In genomic region chr2:36456227-36456788, GRCh38 we compare ENCODE assay signal across 8 cellular contexts.
DNase-seq lines count a peak whose midpoint lies in the region; FAIRE-seq and TF ChIP-seq lines count a peak whose summit lies in the region.
"Had no signal": no experiment of that assay in that cellular context is flagged by ENCODE, and none has a peak within 500 bp of the region (broad histone marks: within the 10 kb centered on the region; RNA-seq: fewer than 3 reads in every experiment).

No MANE protein-coding gene starts in this region.

- no peak for TF ChIP-seq EP300 in transverse colon (IDR thresholded peaks at IDR 0.05; ENCODE audit: low read depth)

- BruUV-seq in endothelial cell of umbilical vein (replicated peaks; lab: Mats Ljungman, UMichigan): no TSS peak

- H4K20me1 ChIP-seq in endothelial cell of umbilical vein (replicated peaks; ENCODE audit: control insufficient read depth, extremely low read depth, insufficient read depth, low read length): no peaks in the 10 kb centered on the region

- no peaks in the 10 kb centered on the region for H3K9me3 Mint-ChIP-seq in mesothelial cell of epicardium
- no peaks in the 10 kb centered on the region for H3K9me3 Mint-ChIP-seq in activated T-helper 1 cell treated with anti-CD3 and anti-CD28 coated beads, Interleukin-12 subunit alpha, Interleukin-12 subunit beta, Interleukin-2, Interleukin-4 antibody, amounts not matched to agents 30 ng/mL and 10 ng/mL and 1 ng/mL, durations not matched to agents 14 hours and 24 hours and 36 hours

- peak; percentile 17 to 59 (median 51) for DNase-seq in Peyer's patch
- peak; percentile 87 for DNase-seq in endothelial cell of umbilical vein (ENCODE audit: low read depth, low spot score)
- DNase-seq in mesothelial cell of epicardium (ENCODE audit: low spot score in 2 of 2, unreplicated experiment in 2 of 2): no peak
- peak; percentile 55 for DNase-seq in transverse colon
- DNase-seq in NCI-H1436 treated with DMSO at 0.1 percent for 48 hours (lab: John Stamatoyannopoulos, UW): no peak
- no peak for DNase-seq in stimulated activated CD4-positive, alpha-beta T cell treated with anti-CD3 and anti-CD28 coated beads, Interleukin-15, amount 100 ng/mL, for 24 hours
- no peak for DNase-seq in activated T-helper 1 cell treated with anti-CD3 and anti-CD28 coated beads, Interleukin-12 subunit alpha, Interleukin-12 subunit beta, Interleukin-2, Interleukin-4 antibody, amounts not matched to agents 30 ng/mL and 10 ng/mL and 1 ng/mL, durations not matched to agents 14 hours and 24 hours and 36 hours (ENCODE audit: low spot score)
- DNase-seq: NCI-H526 had no signal

- H3K4me1 ChIP-seq in Peyer's patch: peaks cover 0 to 26% (median 0%) of the 10 kb centered on the region in 4 donors
- H3K4me1 ChIP-seq in endothelial cell of umbilical vein (ENCODE audit: control insufficient read depth, extremely low read depth, insufficient read depth, low read length): peaks cover 99% of the 10 kb centered on the region
- H3K4me1 ChIP-seq in transverse colon: peaks cover 0 to 43% (median 34%) of the 10 kb centered on the region in 4 donors

- H3K36me3 ChIP-seq in Peyer's patch (no peaks in the 10 kb centered on the region), endothelial cell of umbilical vein (ENCODE audit: control insufficient read depth in 2 of 2, extremely low read depth in 1 of 2, insufficient read depth in 2 of 2, low read length in 2 of 2) (peaks cover 15 to 20% of the 10 kb centered on the region in 2 experiments), transverse colon (no peaks in the 10 kb centered on the region)

- H3K9me3 ChIP-seq in Peyer's patch (no peaks in the 10 kb centered on the region), endothelial cell of umbilical vein (replicated peaks; ENCODE audit: control insufficient read depth, insufficient read depth, low read length) (no peaks in the 10 kb centered on the region), transverse colon (no peaks in the 10 kb centered on the region)

- peaks cover 17% of the 10 kb centered on the region for H3K4me1 Mint-ChIP-seq in mesothelial cell of epicardium
- no peaks in the 10 kb centered on the region for H3K4me1 Mint-ChIP-seq in activated T-helper 1 cell treated with anti-CD3 and anti-CD28 coated beads, Interleukin-12 subunit alpha, Interleukin-12 subunit beta, Interleukin-2, Interleukin-4 antibody, amounts not matched to agents 30 ng/mL and 10 ng/mL and 1 ng/mL, durations not matched to agents 14 hours and 24 hours and 36 hours (ENCODE audit: low read depth)

- H3K27ac ChIP-seq in Peyer's patch: peak overlapping the region in 3 of 4 donors; percentile 0 to 62 (median 44)
- H3K27ac ChIP-seq in endothelial cell of umbilical vein (ENCODE audit: insufficient read depth, low read depth, low read length): peak overlapping the region; percentile 82
- peak overlapping the region; percentile 39 to 71 (median 62) for H3K27ac ChIP-seq in transverse colon

- H3K4me3 Mint-ChIP-seq in mesothelial cell of epicardium: no peak overlapping the region
- H3K4me3 Mint-ChIP-seq in activated T-helper 1 cell treated with anti-CD3 and anti-CD28 coated beads, Interleukin-12 subunit alpha, Interleukin-12 subunit beta, Interleukin-2, Interleukin-4 antibody, amounts not matched to agents 30 ng/mL and 10 ng/mL and 1 ng/mL, durations not matched to agents 14 hours and 24 hours and 36 hours: no peak overlapping the region

- TF ChIP-seq CTCF in Peyer's patch (IDR thresholded peaks at IDR 0.05): no peak
- no peak for TF ChIP-seq CTCF in endothelial cell of umbilical vein (IDR thresholded peaks at IDR 0.05; ENCODE audit: extremely low read depth in 1 of 2, insufficient read depth in 1 of 2, low read depth in 1 of 2, low read length in 2 of 2)
- no peak for TF ChIP-seq CTCF in mesothelial cell of epicardium (IDR thresholded peaks at IDR 0.05; ENCODE audit: unreplicated experiment)
- TF ChIP-seq CTCF in transverse colon (IDR thresholded peaks at IDR 0.05): no peak

- H3K79me2 ChIP-seq in endothelial cell of umbilical vein (ENCODE audit: control insufficient read depth, insufficient read depth, low read length): peaks cover 74% of the 10 kb centered on the region

- no peaks in the 10 kb centered on the region for H3K27me3 Mint-ChIP-seq in mesothelial cell of epicardium (ENCODE audit: low read depth)
- H3K27me3 Mint-ChIP-seq in activated T-helper 1 cell treated with anti-CD3 and anti-CD28 coated beads, Interleukin-12 subunit alpha, Interleukin-12 subunit beta, Interleukin-2, Interleukin-4 antibody, amounts not matched to agents 30 ng/mL and 10 ng/mL and 1 ng/mL, durations not matched to agents 14 hours and 24 hours and 36 hours (ENCODE audit: insufficient read depth): peaks cover 2% of the 10 kb centered on the region

- dilution Hi-C loops in endothelial cell of umbilical vein (cut with MboI; ENCODE audit: extremely low pct_ligation_motif_present, low sequenced_read_pairs): no loop called here

- CTCF ChIA-PET in endothelial cell of umbilical vein (lab: Charles Lee): interaction anchor here (0.9 to 6.9 kb wide), 17 partner anchors 18 to 104 kb away, joined by 3 to 70 read pairs (median 4); no protein-coding TSS in a partner anchor

- no peak overlapping the region for H2AFZ ChIP-seq in endothelial cell of umbilical vein (ENCODE audit: low read depth, low read length)

- peak overlapping the region; percentile 16 for H3K4me2 ChIP-seq in endothelial cell of umbilical vein (ENCODE audit: insufficient read depth, low read length)

- no peak overlapping the region for H3K4me3 ChIP-seq in Peyer's patch
- H3K4me3 ChIP-seq in endothelial cell of umbilical vein (replicated peaks in 1 of 3; ENCODE audit: insufficient read depth in 1 of 3, low read depth in 1 of 3, low read length in 3 of 3): no peak overlapping the region
- no peak overlapping the region for H3K4me3 ChIP-seq in transverse colon

- H3K9ac ChIP-seq in endothelial cell of umbilical vein (replicated peaks; ENCODE audit: extremely low read depth, insufficient read depth, low read length): peak overlapping the region; percentile 48

- peak; percentile 89 for FAIRE-seq in endothelial cell of umbilical vein (lab: Jason Lieb, UNC)

- H3K9me1 ChIP-seq in endothelial cell of umbilical vein (replicated peaks; ENCODE audit: control insufficient read depth, extremely low read depth, insufficient read depth, low read length): no peaks in the 10 kb centered on the region

- intact Hi-C loops in endothelial cell of umbilical vein (cut with micrococcal nuclease) (loop anchor here (1.0 kb wide), 1 partner anchor 48 kb away; no protein-coding TSS in a partner anchor), transverse colon (cut with DNase I; ENCODE audit: low total_unique reads) (loop anchor here (10.0 kb wide), 1 partner anchor 102 kb away; the partner anchor contains the start of gene CRIM1)
- intact Hi-C loops in activated T-helper 1 cell treated with anti-CD3 and anti-CD28 coated beads, Interleukin-12 subunit alpha, Interleukin-12 subunit beta, Interleukin-2, Interleukin-4 antibody, amounts not matched to agents 30 ng/mL and 10 ng/mL and 1 ng/mL, durations not matched to agents 14 hours and 24 hours and 36 hours (cut with micrococcal nuclease): no loop called here

- peak overlapping the region; percentile 28 for H3K27ac Mint-ChIP-seq in mesothelial cell of epicardium
- H3K27ac Mint-ChIP-seq in activated T-helper 1 cell treated with anti-CD3 and anti-CD28 coated beads, Interleukin-12 subunit alpha, Interleukin-12 subunit beta, Interleukin-2, Interleukin-4 antibody, amounts not matched to agents 30 ng/mL and 10 ng/mL and 1 ng/mL, durations not matched to agents 14 hours and 24 hours and 36 hours: no peak overlapping the region

- peaks cover 4% of the 10 kb centered on the region for H3K36me3 Mint-ChIP-seq in mesothelial cell of epicardium
- no peaks in the 10 kb centered on the region for H3K36me3 Mint-ChIP-seq in activated T-helper 1 cell treated with anti-CD3 and anti-CD28 coated beads, Interleukin-12 subunit alpha, Interleukin-12 subunit beta, Interleukin-2, Interleukin-4 antibody, amounts not matched to agents 30 ng/mL and 10 ng/mL and 1 ng/mL, durations not matched to agents 14 hours and 24 hours and 36 hours (ENCODE audit: low read depth)

- TF ChIP-seq POLR2A in Peyer's patch (IDR thresholded peaks at IDR 0.05) (no peak), endothelial cell of umbilical vein (IDR thresholded peaks at IDR 0.05; ENCODE audit: low read depth, low read length) (peak; percentile 44), transverse colon (IDR thresholded peaks at IDR 0.05) (no peak)

- in situ Hi-C loops in transverse colon (cut with MboI; ENCODE audit: low pct_ligation_motif_present in 1 of 4, low pct_unique_long_range_greater_than_20kb in 1 of 4, low sequenced_read_pairs in 3 of 4): loop anchor here in 2 of 4 donors (25.0 kb wide), 1 partner anchor 94 kb away; the partner anchor contains the start of gene CRIM1 (in 2 of the 2)

- WGBS in transverse colon (ENCODE audit: low coverage in 1 of 2), 2 donors: 39 to 41% methylated on average over 3 to 11 of the region's 11 CpGs

- POLR2A ChIA-PET in endothelial cell of umbilical vein (lab: Charles Lee): interaction anchor here (1.0 to 1.7 kb wide), 5 partner anchors 44 to 106 kb away, joined by 3 to 8 read pairs (median 4); partner anchors contain the start of gene CRIM1

- no peaks in the 10 kb centered on the region for H3K27me3 ChIP-seq in Peyer's patch
- H3K27me3 ChIP-seq in endothelial cell of umbilical vein (ENCODE audit: control insufficient read depth in 2 of 2, insufficient read depth in 2 of 2, low read length in 2 of 2): no peaks in the 10 kb centered on the region
- no peaks in the 10 kb centered on the region for H3K27me3 ChIP-seq in transverse colon

TF ChIP-seq in endothelial cell of umbilical vein, 7 proteins besides CTCF, POLR2A, EP300 and RAD21:
- TF ChIP-seq GATA2 (IDR thresholded peaks at IDR 0.05; ENCODE audit: insufficient read depth, insufficient read length, low read depth, low read length): peak; percentile 24
- TF ChIP-seq MAX (IDR thresholded peaks at IDR 0.05; ENCODE audit: insufficient read depth, insufficient read length): no peak
- no peak for TF ChIP-seq EZH2 (IDR thresholded peaks at IDR 0.05; ENCODE audit: borderline replicate concordance, low read depth, low read length, severe bottlenecking)
- no peak for TF ChIP-seq JUN (IDR thresholded peaks at IDR 0.05; ENCODE audit: borderline replicate concordance, insufficient read depth, insufficient read length, low read depth)
- peak; percentile 79 for TF ChIP-seq POLR2AphosphoS5 (IDR thresholded peaks at IDR 0.05; ENCODE audit: insufficient read depth, low read depth, low read length)
- no peak for TF ChIP-seq FOS (IDR thresholded peaks at IDR 0.05; ENCODE audit: borderline replicate concordance, insufficient read depth, low read length)
- no peak for TF ChIP-seq MYC (IDR thresholded peaks at IDR 0.05; ENCODE audit: low read depth, low read length)

Comparison
In these comparisons a context has a peak if more than half of its experiments do, and no peak if none do; other contexts are left out.
1. DNase-seq: peak in Peyer's patch (3 of 3), endothelial cell of umbilical vein (single experiment) and transverse colon (single experiment); none in mesothelial cell of epicardium (0 of 2), NCI-H1436 treated with DMSO at 0.1 percent for 48 hours (single experiment), stimulated activated CD4-positive, alpha-beta T cell treated with anti-CD3 and anti-CD28 coated beads, Interleukin-15, amount 100 ng/mL, for 24 hours (single experiment) and activated T-helper 1 cell treated with anti-CD3 and anti-CD28 coated beads, Interleukin-12 subunit alpha, Interleukin-12 subunit beta, Interleukin-2, Interleukin-4 antibody, amounts not matched to agents 30 ng/mL and 10 ng/mL and 1 ng/mL, durations not matched to agents 14 hours and 24 hours and 36 hours (single experiment).
2. Peak in every context shown above with its lines, with median percentiles within 50 percentile points of each other: H3K27ac ChIP-seq.